ENCODE assay signal across 21 cellular contexts in the genomic region with DNA sequence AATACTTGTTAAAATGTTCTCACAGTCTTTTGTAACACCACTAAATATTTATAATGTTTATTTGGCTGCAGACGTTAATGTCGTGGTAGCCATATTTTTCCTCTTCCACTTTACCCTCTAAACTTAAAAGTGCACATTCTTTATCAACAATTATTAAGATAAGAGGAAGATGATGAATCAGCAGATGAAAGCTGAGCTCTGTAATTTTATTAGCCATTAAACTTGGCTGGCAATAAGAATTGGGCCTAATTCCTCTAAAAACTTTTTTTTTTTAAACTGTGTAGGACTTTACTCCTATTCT.
A peak's percentile ranks its signal among the peaks of the same experiment; 100 is the strongest.
DNase-seq lines count a peak whose midpoint lies in the region; ATAC-seq and TF ChIP-seq lines count a peak whose summit lies in the region.
"Had no signal": no experiment of that assay in that cellular context is flagged by ENCODE, and none has a peak within 500 bp of the region (broad histone marks: within the 10 kb centered on the region; RNA-seq: fewer than 3 reads in every experiment).

No MANE protein-coding gene starts in this region.

- H3K27ac ChIP-seq in lower lobe of right lung: peak overlapping the region; percentile 25
- H3K27ac ChIP-seq: HL-60 had no signal

- peaks cover 24% of the 10 kb centered on the region for H3K4me1 ChIP-seq in lower lobe of right lung

- H3K9me3 Mint-ChIP-seq in chondrocyte (ENCODE audit: low read depth): peaks cover 7% of the 10 kb centered on the region
- H3K9me3 Mint-ChIP-seq in stimulated activated effector memory CD8-positive, alpha-beta T cell treated with anti-CD3 and anti-CD28 coated beads, Interleukin-12 subunit alpha, Interleukin-12 subunit beta, amount 100 ng/mL, for 72 hours: no peaks in the 10 kb centered on the region

- no peaks in the 10 kb centered on the region for H3K9me3 ChIP-seq in lower lobe of right lung
- H3K9me3 ChIP-seq: MG63 had no signal

- peaks cover 66% of the 10 kb centered on the region for H3K4me1 Mint-ChIP-seq in chondrocyte (ENCODE audit: low read depth)
- no peaks in the 10 kb centered on the region for H3K4me1 Mint-ChIP-seq in stimulated activated effector memory CD8-positive, alpha-beta T cell treated with anti-CD3 and anti-CD28 coated beads, Interleukin-12 subunit alpha, Interleukin-12 subunit beta, amount 100 ng/mL, for 72 hours
- H3K4me1 Mint-ChIP-seq: B cell, GM23338 had no signal

- DNase-seq in LoVo (ENCODE audit: low spot score): peak; percentile 21
- no peak for DNase-seq in chondrocyte (ENCODE audit: low spot score)
- DNase-seq in lower lobe of right lung: no peak
- no peak for DNase-seq in stimulated activated effector memory CD8-positive, alpha-beta T cell treated with anti-CD3 and anti-CD28 coated beads, Interleukin-12 subunit alpha, Interleukin-12 subunit beta, amount 100 ng/mL, for 72 hours (ENCODE audit: low spot score in 2 of 2)
- DNase-seq in NCI-H1092 (lab: John Stamatoyannopoulos, UW): no peak
- no peak for DNase-seq in stimulated activated CD4-positive, alpha-beta T cell treated with anti-CD3 and anti-CD28 coated beads, Interleukin-4, amount 100 ng/mL, for 1 hour
- DNase-seq in NCI-H69 (lab: John Stamatoyannopoulos, UW): no peak
- DNase-seq: CD8-positive, alpha-beta T cell; DND-41; GF-D8; KBM-7; MG63; NCI-H1105 treated with DMSO at 0.1 percent for 48 hours; NCI-H187; NCI-H446; NCI-H82; SHP77 had no signal

- H3K36me3 ChIP-seq in lower lobe of right lung: no peaks in the 10 kb centered on the region
- H3K36me3 ChIP-seq: MG63 had no signal

- H3K4me3 Mint-ChIP-seq in chondrocyte (ENCODE audit: unreplicated experiment): no peak overlapping the region
- no peak overlapping the region for H3K4me3 Mint-ChIP-seq in stimulated activated effector memory CD8-positive, alpha-beta T cell treated with anti-CD3 and anti-CD28 coated beads, Interleukin-12 subunit alpha, Interleukin-12 subunit beta, amount 100 ng/mL, for 72 hours
- H3K4me3 Mint-ChIP-seq: B cell; CD8-positive, alpha-beta T cell; GM23338 had no signal

- ATAC-seq in lower lobe of right lung: no peak
- ATAC-seq in stimulated activated effector memory CD8-positive, alpha-beta T cell treated with anti-CD3 and anti-CD28 coated beads, Interleukin-12 subunit alpha, Interleukin-12 subunit beta, amount 100 ng/mL, for 72 hours: no peak
- no peak for ATAC-seq in GM18519 (IDR thresholded peaks at IDR 0.05; ENCODE audit: low FRiP score, unreplicated experiment)
- ATAC-seq: CD8-positive, alpha-beta T cell; GM23338 had no signal

- H3K27me3 Mint-ChIP-seq in chondrocyte (ENCODE audit: low read depth): no peaks in the 10 kb centered on the region
- H3K27me3 Mint-ChIP-seq: B cell had no signal

- H3K27ac Mint-ChIP-seq in chondrocyte (ENCODE audit: unreplicated experiment): peak overlapping the region; percentile 52
- H3K27ac Mint-ChIP-seq in stimulated activated effector memory CD8-positive, alpha-beta T cell treated with anti-CD3 and anti-CD28 coated beads, Interleukin-12 subunit alpha, Interleukin-12 subunit beta, amount 100 ng/mL, for 72 hours: peak overlapping the region; percentile 37
- H3K27ac Mint-ChIP-seq: B cell; CD8-positive, alpha-beta T cell; GM23338 had no signal

- peaks cover 1% of the 10 kb centered on the region for H3K36me3 Mint-ChIP-seq in chondrocyte (ENCODE audit: low read depth)
- H3K36me3 Mint-ChIP-seq in stimulated activated effector memory CD8-positive, alpha-beta T cell treated with anti-CD3 and anti-CD28 coated beads, Interleukin-12 subunit alpha, Interleukin-12 subunit beta, amount 100 ng/mL, for 72 hours: no peaks in the 10 kb centered on the region
- H3K36me3 Mint-ChIP-seq: CD8-positive, alpha-beta T cell had no signal

- no peak overlapping the region for H3K4me3 ChIP-seq in lower lobe of right lung
- H3K4me3 ChIP-seq: GM23338, MG63 had no signal

- no peak for TF ChIP-seq CTCF in chondrocyte (IDR thresholded peaks at IDR 0.05)
- TF ChIP-seq CTCF in lower lobe of right lung (IDR thresholded peaks at IDR 0.05): no peak

- intact Hi-C loops in lower lobe of right lung (cut with DNase I): no loop called here

- H3K27me3 ChIP-seq in lower lobe of right lung (ENCODE audit: low read depth): no peaks in the 10 kb centered on the region
- H3K27me3 ChIP-seq: MG63 had no signal
